ENCODE assay signal across 1 cellular context in the genomic region with DNA sequence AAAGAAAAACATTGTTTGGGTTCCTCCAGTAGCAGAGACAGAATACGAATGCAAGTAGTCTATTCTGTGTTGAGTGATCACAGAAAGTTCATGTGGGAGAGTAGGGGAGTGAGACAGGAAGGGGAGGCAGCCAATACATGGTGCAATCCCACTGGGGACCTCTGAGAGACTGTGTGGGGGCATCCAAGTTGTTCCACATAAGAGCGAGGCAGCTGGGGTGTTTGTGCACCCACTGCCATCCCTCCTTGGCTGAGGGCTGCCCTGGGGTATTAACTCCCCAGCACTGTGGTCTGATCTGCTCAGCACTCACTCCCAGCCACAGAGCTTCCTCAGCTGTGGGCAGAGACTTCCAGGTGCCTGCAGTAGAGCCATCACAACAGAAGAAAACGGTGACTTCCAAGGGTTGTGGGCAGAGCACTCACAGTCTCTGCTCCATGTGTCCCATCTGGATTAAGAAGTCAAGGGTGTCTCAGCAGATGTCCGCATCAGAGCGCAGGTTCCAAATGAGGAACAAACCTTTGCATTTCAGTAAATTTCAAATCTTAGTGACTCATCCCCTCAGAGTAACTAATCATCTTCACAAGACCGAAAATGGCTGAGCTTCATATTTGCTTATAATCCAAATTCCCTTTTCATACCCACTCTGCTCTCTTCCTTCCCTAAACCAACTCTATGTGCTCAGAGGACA.
TF ChIP-seq lines count a peak whose summit lies in the region.

No MANE protein-coding gene starts in this region.

TF ChIP-seq in IMR-90, 13 proteins besides CTCF, POLR2A, EP300 and RAD21 (continued from another document):
- TF ChIP-seq, protein P1, sequence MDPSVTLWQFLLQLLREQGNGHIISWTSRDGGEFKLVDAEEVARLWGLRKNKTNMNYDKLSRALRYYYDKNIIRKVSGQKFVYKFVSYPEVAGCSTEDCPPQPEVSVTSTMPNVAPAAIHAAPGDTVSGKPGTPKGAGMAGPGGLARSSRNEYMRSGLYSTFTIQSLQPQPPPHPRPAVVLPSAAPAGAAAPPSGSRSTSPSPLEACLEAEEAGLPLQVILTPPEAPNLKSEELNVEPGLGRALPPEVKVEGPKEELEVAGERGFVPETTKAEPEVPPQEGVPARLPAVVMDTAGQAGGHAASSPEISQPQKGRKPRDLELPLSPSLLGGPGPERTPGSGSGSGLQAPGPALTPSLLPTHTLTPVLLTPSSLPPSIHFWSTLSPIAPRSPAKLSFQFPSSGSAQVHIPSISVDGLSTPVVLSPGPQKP (IDR thresholded peaks at IDR 0.05; ENCODE audit: borderline replicate concordance, low read depth, low read length) = no peak
- no peak for TF ChIP-seq MAFK (IDR thresholded peaks at IDR 0.05; ENCODE audit: low read depth, low read length)
- TF ChIP-seq, protein P2, sequence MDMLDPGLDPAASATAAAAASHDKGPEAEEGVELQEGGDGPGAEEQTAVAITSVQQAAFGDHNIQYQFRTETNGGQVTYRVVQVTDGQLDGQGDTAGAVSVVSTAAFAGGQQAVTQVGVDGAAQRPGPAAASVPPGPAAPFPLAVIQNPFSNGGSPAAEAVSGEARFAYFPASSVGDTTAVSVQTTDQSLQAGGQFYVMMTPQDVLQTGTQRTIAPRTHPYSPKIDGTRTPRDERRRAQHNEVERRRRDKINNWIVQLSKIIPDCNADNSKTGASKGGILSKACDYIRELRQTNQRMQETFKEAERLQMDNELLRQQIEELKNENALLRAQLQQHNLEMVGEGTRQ (IDR thresholded peaks at IDR 0.05; ENCODE audit: low read depth, low read length) = no peak
- TF ChIP-seq CHD1 (IDR thresholded peaks at IDR 0.05; ENCODE audit: low read depth, low read length) = no peak
- TF ChIP-seq RCOR1 (IDR thresholded peaks at IDR 0.05; ENCODE audit: insufficient replicate concordance, low read length) = no peak
- no peak for TF ChIP-seq BHLHE40 (IDR thresholded peaks at IDR 0.05; ENCODE audit: low read depth, low read length)
- TF ChIP-seq NFE2L2 (IDR thresholded peaks at IDR 0.05; ENCODE audit: low read depth, low read length) = no peak
- no peak for TF ChIP-seq MAZ (IDR thresholded peaks at IDR 0.05; ENCODE audit: borderline replicate concordance, low read depth, low read length)
- TF ChIP-seq CEBPB (IDR thresholded peaks at IDR 0.05; ENCODE audit: low read depth, low read length) = no peak
- TF ChIP-seq SMC3 (IDR thresholded peaks at IDR 0.05; ENCODE audit: low read depth, low read length) = no peak
- no peak for TF ChIP-seq RFX5 (IDR thresholded peaks at IDR 0.05; ENCODE audit: low read depth, low read length)
- no peak for TF ChIP-seq MXI1 (IDR thresholded peaks at IDR 0.05; ENCODE audit: borderline replicate concordance, low read depth, low read length)
